ENCODE assay signal across 11 cellular contexts in genomic region chr17:15247891-15248529, GRCh38. TPM values are rescaled to one million over a fixed set of nuclear protein-coding genes. Genes with fewer than 3 reads are reported as not detected.
A peak's percentile ranks its signal among the peaks of the same experiment; 100 is the strongest.
DNase-seq lines count a peak whose midpoint lies in the region; ATAC-seq and TF ChIP-seq lines count a peak whose summit lies in the region.
"Had no signal": no experiment of that assay in that cellular context is flagged by ENCODE, and none has a peak within 500 bp of the region (broad histone marks: within the 10 kb centered on the region; RNA-seq: fewer than 3 reads in every experiment).

No MANE protein-coding gene starts in this region.

- H3K4me3 ChIP-seq in DND-41 (ENCODE audit: low read depth in 1 of 2, low read length in 2 of 2) (no peak overlapping the region), NB4 (ENCODE audit: low read depth, low read length) (no peak overlapping the region), colonic mucosa (no peak overlapping the region)
- H3K4me3 ChIP-seq: skin epidermis had no signal

- no peak overlapping the region for H3K4me2 ChIP-seq in DND-41 (ENCODE audit: insufficient read depth, low read length)

- peaks cover 3% of the 10 kb centered on the region for H3K9me3 Mint-ChIP-seq in mesothelial cell of epicardium
- H3K9me3 Mint-ChIP-seq in activated CD8-positive, alpha-beta T cell treated with anti-CD3 and anti-CD28 coated beads, Interleukin-2, amount 10 ng/mL, durations not matched to agents 7 days and 5 days (ENCODE audit: insufficient read depth), result no peaks in the 10 kb centered on the region
- H3K9me3 Mint-ChIP-seq: stimulated activated naive CD8-positive, alpha-beta T cell treated with anti-CD3 and anti-CD28 coated beads, Interleukin-15, amount 100 ng/mL, for 72 hours had no signal

- POLR2A ChIA-PET in activated CD8-positive, alpha-beta T cell treated with anti-CD3 and anti-CD28 coated beads, Interleukin-2, amount 10 ng/mL, durations not matched to agents 7 days and 5 days (lab: Charles Lee), result no interaction called here

- H3K27ac ChIP-seq in DND-41 (ENCODE audit: low read length) (no peak overlapping the region), colonic mucosa (no peak overlapping the region)

- CTCF ChIA-PET in activated CD8-positive, alpha-beta T cell treated with anti-CD3 and anti-CD28 coated beads, Interleukin-2, amount 10 ng/mL, durations not matched to agents 7 days and 5 days (lab: Charles Lee), result interaction anchor here (1.7 to 2.9 kb wide), 2 partner anchors 10 to 255 kb away, joined by 12 to 26 read pairs; no protein-coding TSS in a partner anchor

- no peak overlapping the region for H2AFZ ChIP-seq in DND-41 (ENCODE audit: low read depth, low read length)

- TF ChIP-seq CTCF in DND-41 (IDR thresholded peaks at IDR 0.05; ENCODE audit: borderline replicate concordance, extremely low read depth, low read length, poor library complexity, severe bottlenecking), result peak; percentile 42
- peak; percentile 48 for TF ChIP-seq CTCF in NB4 (IDR thresholded peaks at IDR 0.05; ENCODE audit: low read depth, low read length)
- peak; percentile 22 for TF ChIP-seq CTCF in colonic mucosa (IDR thresholded peaks at IDR 0.05)
- peak; percentile 58 for TF ChIP-seq CTCF in mesothelial cell of epicardium (IDR thresholded peaks at IDR 0.05; ENCODE audit: unreplicated experiment)

- H3K9me3 ChIP-seq in DND-41 (ENCODE audit: insufficient read depth, low read length, severe bottlenecking), result no peaks in the 10 kb centered on the region
- H3K9me3 ChIP-seq in colonic mucosa, result no peaks in the 10 kb centered on the region

- no peak overlapping the region for H3K4me3 Mint-ChIP-seq in mesothelial cell of epicardium
- no peak overlapping the region for H3K4me3 Mint-ChIP-seq in activated CD8-positive, alpha-beta T cell treated with anti-CD3 and anti-CD28 coated beads, Interleukin-2, amount 10 ng/mL, durations not matched to agents 7 days and 5 days
- H3K4me3 Mint-ChIP-seq: stimulated activated naive CD8-positive, alpha-beta T cell treated with anti-CD3 and anti-CD28 coated beads, Interleukin-15, amount 100 ng/mL, for 72 hours had no signal

- H3K36me3 Mint-ChIP-seq in mesothelial cell of epicardium, result peaks cover 3% of the 10 kb centered on the region
- no peaks in the 10 kb centered on the region for H3K36me3 Mint-ChIP-seq in activated CD8-positive, alpha-beta T cell treated with anti-CD3 and anti-CD28 coated beads, Interleukin-2, amount 10 ng/mL, durations not matched to agents 7 days and 5 days (ENCODE audit: low read depth)

- DNase-seq in DND-41 (no peak), NB4 (ENCODE audit: low read depth) (no peak), colonic mucosa (peak; percentile 13), mesothelial cell of epicardium (ENCODE audit: low spot score in 2 of 2, unreplicated experiment in 2 of 2) (no peak), hepatic stellate cell (ENCODE audit: low spot score) (no peak), amygdala (lab: John Stamatoyannopoulos, UW) (no peak)
- no peak for DNase-seq in activated CD8-positive, alpha-beta T cell treated with anti-CD3 and anti-CD28 coated beads, Interleukin-2, amount 10 ng/mL, durations not matched to agents 7 days and 5 days
- DNase-seq: NCI-H446 treated with DMSO at 0.1 percent for 48 hours; stimulated activated naive CD8-positive, alpha-beta T cell treated with anti-CD3 and anti-CD28 coated beads, Interleukin-15, amount 100 ng/mL, for 72 hours had no signal

- H3K27me3 ChIP-seq in DND-41 (ENCODE audit: insufficient read depth, low read length, poor library complexity) (no peaks in the 10 kb centered on the region), colonic mucosa (no peaks in the 10 kb centered on the region)

- ATAC-seq in DND-41 (ENCODE audit: insufficient read depth, low read depth) (no peak), HG03571 (IDR thresholded peaks at IDR 0.05; ENCODE audit: unreplicated experiment) (no peak)
- no peak for ATAC-seq in activated CD8-positive, alpha-beta T cell treated with anti-CD3 and anti-CD28 coated beads, Interleukin-2, amount 10 ng/mL, durations not matched to agents 7 days and 5 days

- intact Hi-C loops in colonic mucosa (cut with DNase I), result no loop called here

- no peak overlapping the region for H3K9ac ChIP-seq in DND-41 (ENCODE audit: low read depth, low read length)
- no peak overlapping the region for H3K9ac ChIP-seq in colonic mucosa (ENCODE audit: low read depth in 2 of 2, low read length in 2 of 2)

- no peaks in the 10 kb centered on the region for H3K36me3 ChIP-seq in DND-41 (ENCODE audit: insufficient read depth, low read length)
- no peaks in the 10 kb centered on the region for H3K36me3 ChIP-seq in colonic mucosa

- no peaks in the 10 kb centered on the region for H4K20me1 ChIP-seq in DND-41 (ENCODE audit: insufficient read depth, low read length)

- no peak overlapping the region for H3K27ac Mint-ChIP-seq in mesothelial cell of epicardium
- no peak overlapping the region for H3K27ac Mint-ChIP-seq in activated CD8-positive, alpha-beta T cell treated with anti-CD3 and anti-CD28 coated beads, Interleukin-2, amount 10 ng/mL, durations not matched to agents 7 days and 5 days

- H3K27me3 Mint-ChIP-seq in mesothelial cell of epicardium (ENCODE audit: low read depth), result no peaks in the 10 kb centered on the region
- H3K27me3 Mint-ChIP-seq in activated CD8-positive, alpha-beta T cell treated with anti-CD3 and anti-CD28 coated beads, Interleukin-2, amount 10 ng/mL, durations not matched to agents 7 days and 5 days (ENCODE audit: low read depth), result peaks cover 6% of the 10 kb centered on the region

- no peaks in the 10 kb centered on the region for H3K79me2 ChIP-seq in DND-41 (ENCODE audit: insufficient read depth, low read length)

- H3K4me1 ChIP-seq in DND-41 (ENCODE audit: insufficient read depth, low read length) (no peaks in the 10 kb centered on the region), colonic mucosa (no peaks in the 10 kb centered on the region)

- no peaks in the 10 kb centered on the region for H3K4me1 Mint-ChIP-seq in mesothelial cell of epicardium
- H3K4me1 Mint-ChIP-seq in activated CD8-positive, alpha-beta T cell treated with anti-CD3 and anti-CD28 coated beads, Interleukin-2, amount 10 ng/mL, durations not matched to agents 7 days and 5 days (ENCODE audit: low read depth), result no peaks in the 10 kb centered on the region
- H3K4me1 Mint-ChIP-seq: stimulated activated naive CD8-positive, alpha-beta T cell treated with anti-CD3 and anti-CD28 coated beads, Interleukin-15, amount 100 ng/mL, for 72 hours had no signal

- no peak for TF ChIP-seq POLR2A in NB4 (IDR thresholded peaks at IDR 0.05; ENCODE audit: extremely low read depth, insufficient read length)

RNA-seq across cellular contexts. Expression of gene PMP22, which starts 17.1 kb away (rescaled TPM):
- total RNA-seq in colonic mucosa (10 to 100 TPM; 12.5 to 40.4 TPM), mesothelial cell of epicardium (49.4 to 52.5 TPM (median 50.4 TPM) in 3 replicates)
- total RNA-seq in activated CD8-positive, alpha-beta T cell treated with anti-CD3 and anti-CD28 coated beads, Interleukin-2, amount 10 ng/mL, durations not matched to agents 7 days and 5 days, result not detected

Comparison
In these comparisons a context has a peak if more than half of its experiments do, and no peak if none do; other contexts are left out.
1. RNA of gene PMP22, which starts 17.1 kb away (total RNA-seq): 49.4 to 52.5 TPM in mesothelial cell of epicardium and 12.5 to 40.4 TPM in colonic mucosa; not detected in activated CD8-positive, alpha-beta T cell treated with anti-CD3 and anti-CD28 coated beads, Interleukin-2, amount 10 ng/mL, durations not matched to agents 7 days and 5 days; every median in the first group is over 10 times any median in the second.
2. Peak in every context shown above with its lines, with median percentiles within 50 percentile points of each other: CTCF ChIP-seq.